ENCODE assay signal across 8 cellular contexts in the genomic region with DNA sequence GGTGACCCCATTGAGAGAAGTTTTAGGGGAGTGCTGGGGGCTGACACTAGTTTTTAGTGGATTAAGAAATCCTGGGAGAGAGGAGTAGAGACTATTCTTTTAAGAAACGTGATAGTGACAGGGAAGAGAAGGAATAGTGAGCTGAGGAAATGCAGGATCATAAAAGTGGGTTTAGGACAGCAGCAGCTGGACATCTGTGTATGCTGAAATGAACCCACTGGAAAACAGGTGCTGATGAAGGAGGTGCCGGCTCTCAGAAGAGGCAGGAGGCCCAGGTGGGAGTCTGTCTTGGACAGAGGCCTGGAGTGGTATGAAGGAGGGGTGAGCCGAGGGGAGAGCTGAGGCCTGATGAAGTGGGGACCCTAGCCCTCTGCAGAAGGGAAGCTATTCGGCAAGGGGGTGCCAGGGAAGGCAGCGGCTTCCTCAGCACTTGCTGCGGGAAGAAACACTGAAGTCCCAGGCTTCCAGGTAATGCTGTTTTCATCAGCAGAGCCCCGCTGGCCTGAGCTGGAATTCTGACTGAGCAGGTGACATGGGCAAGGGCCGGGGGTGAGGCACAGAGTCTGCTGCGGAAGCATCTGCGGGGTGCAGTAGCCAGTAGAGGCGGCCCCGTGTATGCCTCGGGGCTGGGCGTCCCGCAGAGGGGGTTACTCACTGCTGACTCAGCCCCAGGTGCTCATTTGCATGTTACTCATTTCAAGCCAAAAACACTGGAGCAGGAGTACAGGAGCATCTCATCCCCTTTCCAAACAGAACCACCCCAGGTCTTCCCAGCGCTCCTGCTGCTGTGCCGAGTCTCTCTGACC.
DNase-seq lines count a peak whose midpoint lies in the region; ATAC-seq, FAIRE-seq and TF ChIP-seq lines count a peak whose summit lies in the region.

No MANE protein-coding gene starts in this region.

- no peaks in the 10 kb centered on the region for H3K36me3 Mint-ChIP-seq in CD4-positive, alpha-beta T cell (ENCODE audit: low read depth)

- no peaks in the 10 kb centered on the region for H3K9me3 Mint-ChIP-seq in CD4-positive, alpha-beta T cell

- peak; percentile 36 for DNase-seq in GM19238 (ENCODE audit: insufficient read length, low spot score)
- peak; percentile 74 for DNase-seq in T1000 (lab: John Stamatoyannopoulos, UW)
- peak; percentile 47 for DNase-seq in inferior parietal cortex (ENCODE audit: extremely low spot score)
- no peak for DNase-seq in upper lobe of right lung
- no peak for DNase-seq in CD4-positive, alpha-beta T cell
- DNase-seq in RCC 7860 (ENCODE audit: low spot score), result no peak

- intact Hi-C loops in upper lobe of right lung (cut with DNase I), result no loop called here
- intact Hi-C loops in CD4-positive, alpha-beta T cell (cut with DNase I, micrococcal nuclease), result no loop called here

- H3K27me3 ChIP-seq in upper lobe of right lung, result no peaks in the 10 kb centered on the region
- H3K27me3 ChIP-seq in CD4-positive, alpha-beta T cell (ENCODE audit: control insufficient read depth, insufficient read depth, low read length), result peaks cover 3% of the 10 kb centered on the region

- H3K9me3 ChIP-seq in upper lobe of right lung, result no peaks in the 10 kb centered on the region
- H3K9me3 ChIP-seq in CD4-positive, alpha-beta T cell (ENCODE audit: control insufficient read depth, low read length), result no peaks in the 10 kb centered on the region

- CTCF ChIA-PET in CD4-positive, alpha-beta T cell (lab: Charles Lee), result no interaction called here

- TF ChIP-seq CTCF in C4-2B (conservative IDR thresholded peaks at IDR 0.05) (no peak), upper lobe of right lung (IDR thresholded peaks at IDR 0.05) (no peak)
- TF ChIP-seq CTCF in CD4-positive, alpha-beta T cell (IDR thresholded peaks at IDR 0.05), result no peak

- ATAC-seq in HG03097 (IDR thresholded peaks at IDR 0.05; ENCODE audit: low FRiP score, unreplicated experiment), result peak; percentile 47
- peak; percentile 37 for ATAC-seq in upper lobe of right lung
- ATAC-seq in CD4-positive, alpha-beta T cell (ENCODE audit: poor library complexity), result no peak

- H3K27ac ChIP-seq in C4-2B (peak overlapping the region; percentile 31; the same call in 1 of the 2 replicates), upper lobe of right lung (no peak overlapping the region)
- no peak overlapping the region for H3K27ac ChIP-seq in CD4-positive, alpha-beta T cell (ENCODE audit: low read depth, low read length)

- H3K4me1 Mint-ChIP-seq in CD4-positive, alpha-beta T cell (ENCODE audit: low read depth), result no peaks in the 10 kb centered on the region

- no peaks in the 10 kb centered on the region for H3K4me1 ChIP-seq in upper lobe of right lung

- no peak overlapping the region for H3K4me3 ChIP-seq in upper lobe of right lung

- H3K36me3 ChIP-seq in upper lobe of right lung, result no peaks in the 10 kb centered on the region

- no peak for FAIRE-seq in RCC 7860 (lab: Jason Lieb, UNC)

- POLR2A ChIA-PET in CD4-positive, alpha-beta T cell (lab: Charles Lee), result no interaction called here

- H3K27me3 Mint-ChIP-seq in CD4-positive, alpha-beta T cell, result peaks cover 23% of the 10 kb centered on the region

- H3K27ac Mint-ChIP-seq in CD4-positive, alpha-beta T cell, result no peak overlapping the region

- H3K4me3 Mint-ChIP-seq in CD4-positive, alpha-beta T cell, result no peak overlapping the region

Comparison
In these comparisons a context has a peak if more than half of its experiments do, and no peak if none do; other contexts are left out.
1. DNase-seq: peak in GM19238 (single experiment), T1000 (single experiment) and inferior parietal cortex (single experiment); none in upper lobe of right lung (single experiment), CD4-positive, alpha-beta T cell (0 of 10) and RCC 7860 (single experiment).